ENCODE assay signal across 12 cellular contexts in genomic region chr7:102152672-102153585, GRCh38.
DNase-seq lines count a peak whose midpoint lies in the region; ATAC-seq, FAIRE-seq and TF ChIP-seq lines count a peak whose summit lies in the region.
"Had no signal": no experiment of that assay in that cellular context is flagged by ENCODE, and none has a peak within 500 bp of the region (broad histone marks: within the 10 kb centered on the region; RNA-seq: fewer than 3 reads in every experiment).

No MANE protein-coding gene starts in this region.

- H3K27ac Mint-ChIP-seq in stimulated activated naive CD8-positive, alpha-beta T cell treated with anti-CD3 and anti-CD28 coated beads, Interleukin-15, Interleukin-2, amounts not matched to agents 100 ng/mL and 50 ng/mL, for 24 hours, result peak overlapping the region; percentile 72
- no peak overlapping the region for H3K27ac Mint-ChIP-seq in stimulated activated naive CD8-positive, alpha-beta T cell treated with anti-CD3 and anti-CD28 coated beads, Interleukin-15, amount 100 ng/mL, for 72 hours
- H3K27ac Mint-ChIP-seq in endodermal cell, result peak overlapping the region; percentile 33
- no peak overlapping the region for H3K27ac Mint-ChIP-seq in stimulated activated naive B cell treated with anti-CD40 and anti-IgM and Interleukin-4, amounts not matched to agents 10 μg/mL and 1 μg/mL and 100 μg/mL, for 72 hours
- H3K27ac Mint-ChIP-seq: activated T-helper 2 cell treated with anti-CD3 and anti-CD28 coated beads, Interferon-gamma antibody, Interleukin-2, Interleukin-4, amounts not matched to agents 10 μg/mL and 5 μg/mL and 100 μg/mL, durations not matched to agents 14 hours and 24 hours and 36 hours had no signal

- no peaks in the 10 kb centered on the region for H3K4me1 Mint-ChIP-seq in stimulated activated naive CD8-positive, alpha-beta T cell treated with anti-CD3 and anti-CD28 coated beads, Interleukin-15, Interleukin-2, amounts not matched to agents 100 ng/mL and 50 ng/mL, for 24 hours (ENCODE audit: low read depth)
- H3K4me1 Mint-ChIP-seq in stimulated activated naive CD8-positive, alpha-beta T cell treated with anti-CD3 and anti-CD28 coated beads, Interleukin-15, amount 100 ng/mL, for 72 hours, result no peaks in the 10 kb centered on the region
- H3K4me1 Mint-ChIP-seq in endodermal cell, result peaks cover 4% of the 10 kb centered on the region
- peaks cover 2 to 5% of the 10 kb centered on the region in 2 donors for H3K4me1 Mint-ChIP-seq in stimulated activated naive B cell treated with anti-CD40 and anti-IgM and Interleukin-4, amounts not matched to agents 10 μg/mL and 1 μg/mL and 100 μg/mL, for 72 hours

- no peak overlapping the region for H3K9ac ChIP-seq in endodermal cell (ENCODE audit: extremely low read depth, low read length, poor library complexity, severe bottlenecking)
- H3K9ac ChIP-seq: BLaER1 had no signal

- peaks cover 6% of the 10 kb centered on the region for H3K36me3 ChIP-seq in endodermal cell (ENCODE audit: control insufficient read depth, insufficient read depth, low read length)

- DNase-seq in stimulated activated naive CD8-positive, alpha-beta T cell treated with anti-CD3 and anti-CD28 coated beads, Interleukin-15, amount 100 ng/mL, for 72 hours, result no peak
- DNase-seq in endodermal cell, result peak; percentile 87
- no peak for DNase-seq in left lobe of liver (ENCODE audit: low spot score)
- DNase-seq in frontal cortex (ENCODE audit: low spot score in 2 of 2), result no peak
- DNase-seq in GM12891 (ENCODE audit: insufficient read length, low spot score), result no peak
- DNase-seq in T1000 (lab: John Stamatoyannopoulos, UW), result no peak
- no peak for DNase-seq in stimulated activated naive B cell treated with anti-CD40 and anti-IgM and Interleukin-4, amounts not matched to agents 10 μg/mL and 1 μg/mL and 100 μg/mL, for 72 hours
- DNase-seq: stimulated activated CD8-positive, alpha-beta memory T cell treated with anti-CD3 and anti-CD28 coated beads, Interleukin-4, amount 100 ng/mL, for 48 hours had no signal

- H3K4me1 ChIP-seq in endodermal cell (ENCODE audit: control insufficient read depth, insufficient read depth, low read length), result no peaks in the 10 kb centered on the region
- H3K4me1 ChIP-seq: BLaER1 had no signal

- 76 to 79% methylated on average over 19 to 21 of the region's 21 CpGs for WGBS in endodermal cell (ENCODE audit: insufficient coverage in 1 of 2, insufficient read length in 1 of 2), 2 experiments

- H3K4me3 ChIP-seq in endodermal cell (ENCODE audit: low read length), result no peak overlapping the region
- H3K4me3 ChIP-seq: BLaER1, SJSA1 had no signal

- H3K9me3 Mint-ChIP-seq in stimulated activated naive CD8-positive, alpha-beta T cell treated with anti-CD3 and anti-CD28 coated beads, Interleukin-15, Interleukin-2, amounts not matched to agents 100 ng/mL and 50 ng/mL, for 24 hours, result no peaks in the 10 kb centered on the region
- H3K9me3 Mint-ChIP-seq in stimulated activated naive CD8-positive, alpha-beta T cell treated with anti-CD3 and anti-CD28 coated beads, Interleukin-15, amount 100 ng/mL, for 72 hours, result no peaks in the 10 kb centered on the region
- H3K9me3 Mint-ChIP-seq in endodermal cell, result no peaks in the 10 kb centered on the region
- no peaks in the 10 kb centered on the region for H3K9me3 Mint-ChIP-seq in stimulated activated naive B cell treated with anti-CD40 and anti-IgM and Interleukin-4, amounts not matched to agents 10 μg/mL and 1 μg/mL and 100 μg/mL, for 72 hours
- H3K9me3 Mint-ChIP-seq: activated T-helper 2 cell treated with anti-CD3 and anti-CD28 coated beads, Interferon-gamma antibody, Interleukin-2, Interleukin-4, amounts not matched to agents 10 μg/mL and 5 μg/mL and 100 μg/mL, durations not matched to agents 14 hours and 24 hours and 36 hours had no signal

- H3K27me3 Mint-ChIP-seq in stimulated activated naive CD8-positive, alpha-beta T cell treated with anti-CD3 and anti-CD28 coated beads, Interleukin-15, Interleukin-2, amounts not matched to agents 100 ng/mL and 50 ng/mL, for 24 hours, result no peaks in the 10 kb centered on the region
- H3K27me3 Mint-ChIP-seq in stimulated activated naive CD8-positive, alpha-beta T cell treated with anti-CD3 and anti-CD28 coated beads, Interleukin-15, amount 100 ng/mL, for 72 hours, result no peaks in the 10 kb centered on the region
- no peaks in the 10 kb centered on the region for H3K27me3 Mint-ChIP-seq in endodermal cell (ENCODE audit: insufficient read depth)
- no peaks in the 10 kb centered on the region for H3K27me3 Mint-ChIP-seq in stimulated activated naive B cell treated with anti-CD40 and anti-IgM and Interleukin-4, amounts not matched to agents 10 μg/mL and 1 μg/mL and 100 μg/mL, for 72 hours

- no peaks in the 10 kb centered on the region for H3K27me3 ChIP-seq in endodermal cell (ENCODE audit: control insufficient read depth, insufficient read depth, low read length, poor library complexity, severe bottlenecking)
- H3K27me3 ChIP-seq: BLaER1, SJSA1 had no signal

- H3K4me3 Mint-ChIP-seq in stimulated activated naive CD8-positive, alpha-beta T cell treated with anti-CD3 and anti-CD28 coated beads, Interleukin-15, Interleukin-2, amounts not matched to agents 100 ng/mL and 50 ng/mL, for 24 hours, result no peak overlapping the region
- no peak overlapping the region for H3K4me3 Mint-ChIP-seq in stimulated activated naive CD8-positive, alpha-beta T cell treated with anti-CD3 and anti-CD28 coated beads, Interleukin-15, amount 100 ng/mL, for 72 hours
- H3K4me3 Mint-ChIP-seq in endodermal cell, result no peak overlapping the region
- no peak overlapping the region for H3K4me3 Mint-ChIP-seq in stimulated activated naive B cell treated with anti-CD40 and anti-IgM and Interleukin-4, amounts not matched to agents 10 μg/mL and 1 μg/mL and 100 μg/mL, for 72 hours

- TF ChIP-seq CTCF in endodermal cell (conservative IDR thresholded peaks at IDR 0.05), result no peak

- no peak for ATAC-seq in stimulated activated naive CD8-positive, alpha-beta T cell treated with anti-CD3 and anti-CD28 coated beads, Interleukin-15, amount 100 ng/mL, for 72 hours
- ATAC-seq in left lobe of liver, result peak; percentile 28
- no peak for ATAC-seq in stimulated activated naive B cell treated with anti-CD40 and anti-IgM and Interleukin-4, amounts not matched to agents 10 μg/mL and 1 μg/mL and 100 μg/mL, for 72 hours (replicated peaks)

- peaks cover 4% of the 10 kb centered on the region for H3K36me3 Mint-ChIP-seq in stimulated activated naive CD8-positive, alpha-beta T cell treated with anti-CD3 and anti-CD28 coated beads, Interleukin-15, Interleukin-2, amounts not matched to agents 100 ng/mL and 50 ng/mL, for 24 hours (ENCODE audit: low read depth)
- H3K36me3 Mint-ChIP-seq in endodermal cell (ENCODE audit: low read depth), result peaks cover 21% of the 10 kb centered on the region
- H3K36me3 Mint-ChIP-seq in stimulated activated naive B cell treated with anti-CD40 and anti-IgM and Interleukin-4, amounts not matched to agents 10 μg/mL and 1 μg/mL and 100 μg/mL, for 72 hours, result peaks cover 16 to 17% of the 10 kb centered on the region in 2 donors

- H3K27ac ChIP-seq in endodermal cell (ENCODE audit: low read depth, low read length), result peak overlapping the region; percentile 35
- H3K27ac ChIP-seq: BLaER1, SJSA1 had no signal

- no peak for TF ChIP-seq POLR2A in GM12891 (IDR thresholded peaks at IDR 0.05; ENCODE audit: low read depth, low read length)

- FAIRE-seq in frontal cortex (lab: Jason Lieb, UNC) (no peak), GM12891 (lab: Jason Lieb, UNC) (no peak)

- H3K9me3 ChIP-seq in endodermal cell (ENCODE audit: control insufficient read depth, low read length), result no peaks in the 10 kb centered on the region
- H3K9me3 ChIP-seq: SJSA1 had no signal

TF ChIP-seq in GM12891, 5 proteins besides CTCF, POLR2A, EP300 and RAD21:
- TF ChIP-seq SPI1 (IDR thresholded peaks at IDR 0.05; ENCODE audit: low read depth, low read length) (no peak), TAF1 (IDR thresholded peaks at IDR 0.05; ENCODE audit: low read depth, low read length) (no peak), POLR2AphosphoS5 (IDR thresholded peaks at IDR 0.05; ENCODE audit: low read depth, low read length) (no peak), POU2F2 (IDR thresholded peaks at IDR 0.05; ENCODE audit: low read depth, low read length) (no peak), PAX5 (IDR thresholded peaks at IDR 0.05; ENCODE audit: insufficient read depth, low read length, severe bottlenecking) (no peak)
TF ChIP-seq in GM12891: peak in this region for 0.

Comparison
In these comparisons a context has a peak if more than half of its experiments do, and no peak if none do; other contexts are left out.
1. H3K27ac Mint-ChIP-seq: peak in stimulated activated naive CD8-positive, alpha-beta T cell treated with anti-CD3 and anti-CD28 coated beads, Interleukin-15, Interleukin-2, amounts not matched to agents 100 ng/mL and 50 ng/mL, for 24 hours (single experiment) and endodermal cell (single experiment); none in stimulated activated naive CD8-positive, alpha-beta T cell treated with anti-CD3 and anti-CD28 coated beads, Interleukin-15, amount 100 ng/mL, for 72 hours (0 of 2) and stimulated activated naive B cell treated with anti-CD40 and anti-IgM and Interleukin-4, amounts not matched to agents 10 μg/mL and 1 μg/mL and 100 μg/mL, for 72 hours (single experiment).